Comparison of ENCODE assay signal across 17 cellular contexts in the genomic region with DNA sequence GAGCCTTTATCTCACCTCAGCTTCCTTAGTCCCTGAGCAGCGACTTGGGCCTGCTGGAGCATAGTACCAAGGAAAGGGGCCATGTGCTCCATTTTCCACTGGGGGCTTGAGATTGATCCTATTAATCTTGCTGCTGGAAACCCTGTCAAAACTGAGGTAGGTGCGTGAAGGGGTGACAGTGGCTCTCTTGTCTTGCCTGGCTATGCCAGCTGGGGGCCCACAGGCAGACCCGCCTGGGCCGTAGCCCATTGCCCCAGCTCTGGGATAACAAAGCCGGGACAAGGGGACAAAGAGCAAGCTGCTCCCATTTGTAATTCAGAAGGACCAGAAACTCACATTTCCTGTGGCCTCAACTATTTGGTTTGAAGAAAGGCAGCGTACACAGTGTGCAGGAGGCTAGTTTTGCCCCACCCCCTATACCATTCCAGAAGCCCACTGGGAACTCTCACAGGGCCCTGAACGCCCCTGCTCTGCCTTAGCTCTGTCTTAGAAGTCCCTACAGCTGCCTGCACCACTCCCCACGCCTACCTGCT. TPM values are rescaled to one million over a fixed set of nuclear protein-coding genes. Genes with fewer than 3 reads are reported as not detected.
DNase-seq lines count a peak whose midpoint lies in the region; ATAC-seq and TF ChIP-seq lines count a peak whose summit lies in the region.
"Had no signal": no experiment of that assay in that cellular context is flagged by ENCODE, and none has a peak within 500 bp of the region (broad histone marks: within the 10 kb centered on the region; RNA-seq: fewer than 3 reads in every experiment).

No MANE protein-coding gene starts in this region.

- H3K4me3 Mint-ChIP-seq in WTC11 (no peak overlapping the region), glutamatergic neuron (ENCODE audit: unreplicated experiment) (no peak overlapping the region)
- H3K4me3 Mint-ChIP-seq: activated T-cell treated with anti-CD3 and anti-CD28 coated beads, Interleukin-2, amount 50 U/mL, for 24 hours; mesothelial cell of epicardium; stimulated activated naive B cell treated with anti-CD40 and anti-IgM and Interleukin-4, amounts not matched to agents 10 μg/mL and 1 μg/mL and 100 μg/mL, for 72 hours had no signal

- intact Hi-C loops in stomach (cut with DNase I; ENCODE audit: low total_unique reads) = no loop called here

- peaks cover 48 to 55% (median 53%) of the 10 kb centered on the region in 4 donors for H3K36me3 ChIP-seq in stomach

- peaks cover 0 to 10% (median 0%) of the 10 kb centered on the region in 3 donors for H3K27me3 ChIP-seq in stomach

- H3K4me1 Mint-ChIP-seq in WTC11 (peaks cover 54% of the 10 kb centered on the region), glutamatergic neuron (ENCODE audit: low read depth, unreplicated experiment) (peaks cover 34% of the 10 kb centered on the region)

- TF ChIP-seq CTCF in WTC11 (IDR thresholded peaks at IDR 0.05) (no peak), glutamatergic neuron (IDR thresholded peaks at IDR 0.05; ENCODE audit: partially characterized antibody, unreplicated experiment) (peak; percentile 73), stomach (IDR thresholded peaks at IDR 0.05) (no peak)

- DNase-seq in NCI-H2227 treated with DMSO at 0.1 percent for 48 hours (lab: John Stamatoyannopoulos, UW) (peak; percentile 26), NCI-H2227 (lab: John Stamatoyannopoulos, UW; ENCODE audit: unreplicated experiment) (no peak), WTC11 (ENCODE audit: low spot score) (no peak), glutamatergic neuron (no peak), stomach (no peak), NCI-H524 treated with DMSO at 0.1 percent for 48 hours (lab: John Stamatoyannopoulos, UW) (no peak), NCI-H345 treated with DMSO at 0.1 percent for 48 hours (lab: John Stamatoyannopoulos, UW; ENCODE audit: unreplicated experiment) (no peak)
- DNase-seq: activated CD4-positive, alpha-beta T cell treated with anti-CD3 and anti-CD28 coated beads, Interleukin-2, amount 50 U/mL, for 4 hours; DMS79; heart left ventricle; kidney; occipital lobe; stimulated activated naive B cell treated with anti-CD40 and anti-IgM and Interleukin-4, amounts not matched to agents 10 μg/mL and 1 μg/mL and 100 μg/mL, for 72 hours had no signal

- POLR2A ChIA-PET in WTC11 (lab: Charles Lee) = interaction anchor here (0.6 to 3.6 kb wide), 13 partner anchors 8 to 159 kb away, joined by 3 to 31 read pairs (median 3); a partner anchor contains a TSS

- CTCF ChIA-PET in WTC11 (lab: Charles Lee) = interaction anchor here (0.5 to 5.2 kb wide), 39 partner anchors 8 to 294 kb away, joined by 3 to 109 read pairs (median 5); a partner anchor contains a TSS

- H3K27ac Mint-ChIP-seq in WTC11 (peak overlapping the region; percentile 64), glutamatergic neuron (ENCODE audit: unreplicated experiment) (peak overlapping the region; percentile 71)
- H3K27ac Mint-ChIP-seq: stimulated activated naive B cell treated with anti-CD40 and anti-IgM and Interleukin-4, amounts not matched to agents 10 μg/mL and 1 μg/mL and 100 μg/mL, for 72 hours had no signal

- no peaks in the 10 kb centered on the region for H3K9me3 ChIP-seq in stomach
- H3K9me3 ChIP-seq: BLaER1 treated with 17β-estradiol and CSF1 and Interleukin-3, amounts not matched to agents 10 nM and 100 nM; heart left ventricle had no signal

- TF ChIP-seq EP300 in stomach (IDR thresholded peaks at IDR 0.05) = no peak

- H3K9me3 Mint-ChIP-seq in WTC11 (no peaks in the 10 kb centered on the region), glutamatergic neuron (ENCODE audit: unreplicated experiment) (peaks cover 30% of the 10 kb centered on the region)
- H3K9me3 Mint-ChIP-seq: activated T-cell treated with anti-CD3 and anti-CD28 coated beads, Interleukin-2, amount 50 U/mL, for 24 hours; mesothelial cell of epicardium; stimulated activated naive B cell treated with anti-CD40 and anti-IgM and Interleukin-4, amounts not matched to agents 10 μg/mL and 1 μg/mL and 100 μg/mL, for 72 hours had no signal

- H3K36me3 Mint-ChIP-seq in WTC11 = peaks cover 36% of the 10 kb centered on the region
- H3K36me3 Mint-ChIP-seq in glutamatergic neuron (ENCODE audit: unreplicated experiment) = no peaks in the 10 kb centered on the region

- H3K4me3 ChIP-seq in stomach = no peak overlapping the region
- H3K4me3 ChIP-seq: BLaER1 treated with 17β-estradiol and CSF1 and Interleukin-3, amounts not matched to agents 10 nM and 100 nM; heart left ventricle had no signal

- TF ChIP-seq POLR2A in stomach (IDR thresholded peaks at IDR 0.05) = no peak

- peak overlapping the region in 4 of 5 donors; percentile 2 to 59 (median 56) for H3K27ac ChIP-seq in stomach
- H3K27ac ChIP-seq: BLaER1 treated with 17β-estradiol and CSF1 and Interleukin-3, amounts not matched to agents 10 nM and 100 nM had no signal

- H3K27me3 Mint-ChIP-seq in WTC11 (ENCODE audit: low read depth) (no peaks in the 10 kb centered on the region), glutamatergic neuron (ENCODE audit: unreplicated experiment) (peaks cover 25% of the 10 kb centered on the region)

- H3K4me1 ChIP-seq in stomach = peaks cover 22 to 36% (median 33%) of the 10 kb centered on the region in 4 donors

- WGBS in stomach, 5 donors = 58 to 70% (median 66%) methylated on average over 8 of the region's 8 CpGs

- peak; percentile 86 for ATAC-seq in WTC11
- no peak for ATAC-seq in activated CD4-positive, CD25-positive, alpha-beta regulatory T cell treated with anti-CD3 and anti-CD28 coated beads, Interleukin-2, amount 50 U/mL, for 24 hours

TF ChIP-seq in WTC11, 78 proteins besides CTCF, POLR2A, EP300 and RAD21:
- TF ChIP-seq, protein P1, sequence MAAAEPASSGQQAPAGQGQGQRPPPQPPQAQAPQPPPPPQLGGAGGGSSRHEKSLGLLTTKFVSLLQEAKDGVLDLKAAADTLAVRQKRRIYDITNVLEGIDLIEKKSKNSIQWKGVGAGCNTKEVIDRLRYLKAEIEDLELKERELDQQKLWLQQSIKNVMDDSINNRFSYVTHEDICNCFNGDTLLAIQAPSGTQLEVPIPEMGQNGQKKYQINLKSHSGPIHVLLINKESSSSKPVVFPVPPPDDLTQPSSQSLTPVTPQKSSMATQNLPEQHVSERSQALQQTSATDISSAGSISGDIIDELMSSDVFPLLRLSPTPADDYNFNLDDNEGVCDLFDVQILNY (CRISPR knock-in tag; IDR thresholded peaks at IDR 0.05) = no peak
- TF ChIP-seq OVOL2 (CRISPR knock-in tag; IDR thresholded peaks at IDR 0.05; ENCODE audit: borderline replicate concordance) (no peak), TEAD1 (CRISPR knock-in tag; IDR thresholded peaks at IDR 0.05) (0 out of 2 replicates have a peak, but pooled peaks have one; percentile 11), TCF7 (CRISPR knock-in tag; IDR thresholded peaks at IDR 0.05; ENCODE audit: low read depth) (no peak)
- TF ChIP-seq, protein P2, sequence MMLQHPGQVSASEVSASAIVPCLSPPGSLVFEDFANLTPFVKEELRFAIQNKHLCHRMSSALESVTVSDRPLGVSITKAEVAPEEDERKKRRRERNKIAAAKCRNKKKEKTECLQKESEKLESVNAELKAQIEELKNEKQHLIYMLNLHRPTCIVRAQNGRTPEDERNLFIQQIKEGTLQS (CRISPR knock-in tag; conservative IDR thresholded peaks at IDR 0.05) = no peak

RNA-seq across cellular contexts. Expression of a gene that starts 10.2 kb away (rescaled TPM):
- total RNA-seq in WTC11 (2021) (26.8 to 31.3 TPM (median 28.2 TPM) in 3 replicates), glutamatergic neuron (ENCODE audit: unreplicated experiment) (181 TPM), stomach (10 to 100 TPM in 1 of 5 donors, 1 to 10 TPM in 4; 3.5 to 18.7 (median 7.2) TPM)
- 1 to 10 TPM in 2 of 3 donors, under 1 TPM in 1; 0.76 to 8.7 (median 1.5) TPM for polyA plus RNA-seq in stomach

RNA-seq across cellular contexts. Expression of a gene that starts 25.4 kb away (rescaled TPM):
- total RNA-seq in WTC11 (2021) (126 to 149 TPM (median 129 TPM) in 3 replicates), glutamatergic neuron (ENCODE audit: unreplicated experiment) (555 TPM), stomach (100 to 1,000 TPM in 4 of 5 donors, 10 to 100 TPM in 1; 80.8 to 127 (median 117) TPM)
- polyA plus RNA-seq in stomach = 100 to 1,000 TPM in 2 of 3 donors, 10 to 100 TPM in 1; 95.6 to 232 (median 100) TPM

RNA-seq across cellular contexts. Expression of a gene that starts 43.8 kb away (rescaled TPM):
- total RNA-seq in WTC11 (2021) (56.9 to 68.4 TPM (median 64.1 TPM) in 3 replicates), glutamatergic neuron (ENCODE audit: unreplicated experiment) (13.9 TPM), stomach (10 to 100 TPM in 1 of 5 donors, 1 to 10 TPM in 1, under 1 TPM in 2, not detected in 1; 0.29 to 18.7 (median 1.7) TPM)
- polyA plus RNA-seq in stomach = 10 to 100 TPM in 1 of 3 donors, 1 to 10 TPM in 2; 3.6 to 11.2 (median 4.1) TPM
